ENCODE assay signal across 14 cellular contexts in genomic region chr6:24968711-24969110, GRCh38. TPM values are rescaled to one million over a fixed set of nuclear protein-coding genes. Genes with fewer than 3 reads are reported as not detected.
DNase-seq lines count a peak whose midpoint lies in the region; ATAC-seq and TF ChIP-seq lines count a peak whose summit lies in the region.
"Had no signal": no experiment of that assay in that cellular context is flagged by ENCODE, and none has a peak within 500 bp of the region (broad histone marks: within the 10 kb centered on the region; RNA-seq: fewer than 3 reads in every experiment).

No MANE protein-coding gene starts in this region.

- no peak overlapping the region for H2BK12ac ChIP-seq in neuronal stem cell (ENCODE audit: low read length)

- H3K4me2 ChIP-seq in neuronal stem cell (ENCODE audit: insufficient read depth, low read length, poor library complexity, severe bottlenecking) = no peak overlapping the region

- POLR2A ChIA-PET in CD4-positive, alpha-beta T cell (lab: Charles Lee) = interaction anchor here (1.0 to 1.3 kb wide), 2 partner anchors 33 to 35 kb away, joined by 4 to 6 read pairs; partner anchors contain the start of gene RIPOR2
- POLR2A ChIA-PET in CD8-positive, alpha-beta T cell (lab: Charles Lee) = interaction anchor here (0.8 to 1.3 kb wide), 2 partner anchors 34 to 35 kb away, joined by 3 read pairs; no protein-coding TSS in a partner anchor

- H3K4me3 ChIP-seq in CD8-positive, alpha-beta T cell (ENCODE audit: low read depth, low read length) = no peak overlapping the region
- H3K4me3 ChIP-seq in neuronal stem cell (ENCODE audit: low read length in 2 of 2) = peak overlapping the region in 1 of 2 donors; percentile 21
- no peak overlapping the region for H3K4me3 ChIP-seq in coronary artery

- TF ChIP-seq CTCF in CD4-positive, alpha-beta T cell (IDR thresholded peaks at IDR 0.05) = no peak
- TF ChIP-seq CTCF in CD8-positive, alpha-beta T cell (IDR thresholded peaks at IDR 0.05) = no peak
- TF ChIP-seq CTCF in coronary artery (IDR thresholded peaks at IDR 0.05) = no peak

- peaks cover 95% of the 10 kb centered on the region for H3K4me1 Mint-ChIP-seq in CD4-positive, alpha-beta T cell (ENCODE audit: low read depth)
- H3K4me1 Mint-ChIP-seq in CD8-positive, alpha-beta T cell (ENCODE audit: low read depth) = peaks cover 84% of the 10 kb centered on the region
- H3K4me1 Mint-ChIP-seq in central memory CD8-positive, alpha-beta T cell = peaks cover 82% of the 10 kb centered on the region

- H4K8ac ChIP-seq in neuronal stem cell (ENCODE audit: low read depth, low read length) = no peak overlapping the region

- H2BK5ac ChIP-seq in neuronal stem cell (ENCODE audit: low read length) = no peak overlapping the region

- no peak overlapping the region for H2BK120ac ChIP-seq in neuronal stem cell (ENCODE audit: low read depth, low read length)

- H3K9ac ChIP-seq in neuronal stem cell (ENCODE audit: low read depth, low read length, poor library complexity) = no peak overlapping the region

- peaks cover 2% of the 10 kb centered on the region for H3K9me3 Mint-ChIP-seq in CD4-positive, alpha-beta T cell
- H3K9me3 Mint-ChIP-seq in CD8-positive, alpha-beta T cell = no peaks in the 10 kb centered on the region
- no peaks in the 10 kb centered on the region for H3K9me3 Mint-ChIP-seq in central memory CD8-positive, alpha-beta T cell

- H3K4me1 ChIP-seq in CD8-positive, alpha-beta T cell (ENCODE audit: insufficient read depth, low read length) = peaks cover 50% of the 10 kb centered on the region
- H3K4me1 ChIP-seq in neuronal stem cell (ENCODE audit: control insufficient read depth in 2 of 2, insufficient read depth in 1 of 2, low read depth in 1 of 2, low read length in 2 of 2) = peaks cover 0 to 2% of the 10 kb centered on the region in 2 donors

- no peak overlapping the region for H3K4ac ChIP-seq in neuronal stem cell (ENCODE audit: low read length)

- peak overlapping the region; percentile 39 for H3K18ac ChIP-seq in neuronal stem cell (ENCODE audit: low read length)

- no peak overlapping the region for H2BK15ac ChIP-seq in neuronal stem cell (ENCODE audit: low read length)

- H2AFZ ChIP-seq in neuronal stem cell (ENCODE audit: low read length) = no peak overlapping the region

- H3K27ac Mint-ChIP-seq in CD4-positive, alpha-beta T cell = no peak overlapping the region
- H3K27ac Mint-ChIP-seq in CD8-positive, alpha-beta T cell = peak overlapping the region; percentile 41
- H3K27ac Mint-ChIP-seq in central memory CD8-positive, alpha-beta T cell (ENCODE audit: low read depth) = peak overlapping the region; percentile 78

- H3K36me3 Mint-ChIP-seq in CD4-positive, alpha-beta T cell (ENCODE audit: low read depth) = peaks cover 15% of the 10 kb centered on the region
- peaks cover 5% of the 10 kb centered on the region for H3K36me3 Mint-ChIP-seq in CD8-positive, alpha-beta T cell
- peaks cover under 1% of the 10 kb centered on the region for H3K36me3 Mint-ChIP-seq in central memory CD8-positive, alpha-beta T cell (ENCODE audit: insufficient read depth)

- no peak overlapping the region for H4K91ac ChIP-seq in neuronal stem cell (ENCODE audit: low read depth, low read length, poor library complexity)

- H3K27me3 Mint-ChIP-seq in CD4-positive, alpha-beta T cell = no peaks in the 10 kb centered on the region
- no peaks in the 10 kb centered on the region for H3K27me3 Mint-ChIP-seq in CD8-positive, alpha-beta T cell (ENCODE audit: low read depth)
- H3K27me3 Mint-ChIP-seq in central memory CD8-positive, alpha-beta T cell = no peaks in the 10 kb centered on the region

- H3K27me3 ChIP-seq in CD4-positive, alpha-beta T cell (ENCODE audit: control insufficient read depth, insufficient read depth, low read length) = no peaks in the 10 kb centered on the region
- H3K27me3 ChIP-seq in CD8-positive, alpha-beta T cell (ENCODE audit: insufficient read depth, low read length) = no peaks in the 10 kb centered on the region
- H3K27me3 ChIP-seq in neuronal stem cell (ENCODE audit: control insufficient read depth in 3 of 3, insufficient read depth in 3 of 3, low read depth in 1 of 3, low read length in 3 of 3) = no peaks in the 10 kb centered on the region

- no peaks in the 10 kb centered on the region for H3K9me3 ChIP-seq in CD4-positive, alpha-beta T cell (ENCODE audit: control insufficient read depth, low read length)
- H3K9me3 ChIP-seq in CD8-positive, alpha-beta T cell (ENCODE audit: low read length) = no peaks in the 10 kb centered on the region
- H3K9me3 ChIP-seq in neuronal stem cell (replicated peaks in 1 of 2; ENCODE audit: control insufficient read depth in 2 of 2, insufficient read depth in 1 of 2, low read depth in 1 of 2, low read length in 2 of 2) = no peaks in the 10 kb centered on the region

- no peak overlapping the region for H3K23ac ChIP-seq in neuronal stem cell (ENCODE audit: low read depth, low read length, poor library complexity)

- no peak for DNase-seq in CD4-positive, alpha-beta T cell
- no peak for DNase-seq in CD8-positive, alpha-beta T cell
- DNase-seq in central memory CD8-positive, alpha-beta T cell (ENCODE audit: low spot score in 2 of 2) = no peak
- DNase-seq in neuronal stem cell (ENCODE audit: low spot score) (no peak), T-helper 1 cell (no peak), coronary artery (ENCODE audit: low spot score) (no peak)
- DNase-seq in stimulated activated CD4-positive, alpha-beta T cell treated with anti-CD3 and anti-CD28 coated beads, Interleukin-12 subunit alpha, Interleukin-12 subunit beta, amount 100 ng/mL, for 4 hours = no peak
- DNase-seq: GOT3, NCI-H1417 treated with DMSO at 0.1 percent for 48 hours, NCI-H2029 treated with DMSO at 0.1 percent for 48 hours, NCI-H774, RPMI8226, SIG-M5 had no signal

- no peaks in the 10 kb centered on the region for H3K79me1 ChIP-seq in neuronal stem cell (ENCODE audit: low read depth, low read length)

- CTCF ChIA-PET in CD4-positive, alpha-beta T cell (lab: Charles Lee) = interaction anchor here (1.5 to 1.7 kb wide), 3 partner anchors 10 to 31 kb away, joined by 3 to 5 read pairs (median 3); no protein-coding TSS in a partner anchor
- CTCF ChIA-PET in CD8-positive, alpha-beta T cell (lab: Charles Lee) = interaction anchor here (1.1 to 8.1 kb wide), 3 partner anchors 18 to 34 kb away, joined by 4 to 70 read pairs (median 8); partner anchors contain the start of gene RIPOR2

- intact Hi-C loops in CD4-positive, alpha-beta T cell (cut with DNase I, micrococcal nuclease) = no loop called here
- intact Hi-C loops in CD8-positive, alpha-beta T cell (cut with DNase I, micrococcal nuclease) = loop anchor here in 1 of 2 experiments (1.0 kb wide), 1 partner anchor 12 kb away; no protein-coding TSS in a partner anchor

- WGBS in neuronal stem cell (ENCODE audit: extremely low coverage in 2 of 2, insufficient read length in 2 of 2, insufficient replicate concordance in 1 of 2), 2 donors = no CpG with 5 or more reads among the region's 3 CpGs

- H2AK5ac ChIP-seq in neuronal stem cell (ENCODE audit: low read depth, low read length) = no peak overlapping the region

- peak; percentile 43 for ATAC-seq in CD4-positive, alpha-beta T cell (ENCODE audit: poor library complexity)
- peak; percentile 70 for ATAC-seq in CD8-positive, alpha-beta T cell
- peak; percentile 78 for ATAC-seq in central memory CD8-positive, alpha-beta T cell (replicated peaks; ENCODE audit: extremely low read depth, poor library complexity, severe bottlenecking)

- H3K36me3 ChIP-seq in CD8-positive, alpha-beta T cell (ENCODE audit: insufficient read depth, low read length) = no peaks in the 10 kb centered on the region
- H3K36me3 ChIP-seq in neuronal stem cell (replicated peaks in 1 of 2; ENCODE audit: control insufficient read depth in 2 of 2, insufficient read depth in 2 of 2, low read length in 2 of 2) = no peaks in the 10 kb centered on the region

- H3K27ac ChIP-seq in CD4-positive, alpha-beta T cell (ENCODE audit: low read depth, low read length) = no peak overlapping the region
- H3K27ac ChIP-seq in CD8-positive, alpha-beta T cell (ENCODE audit: low read depth, low read length) = no peak overlapping the region
- H3K27ac ChIP-seq in neuronal stem cell (replicated peaks; ENCODE audit: low read length) (no peak overlapping the region), coronary artery (no peak overlapping the region)
- H3K27ac ChIP-seq: HL-60 had no signal

- peak overlapping the region; percentile 30 for H3K4me3 Mint-ChIP-seq in CD4-positive, alpha-beta T cell
- H3K4me3 Mint-ChIP-seq in CD8-positive, alpha-beta T cell = no peak overlapping the region
- peak overlapping the region; percentile 47 for H3K4me3 Mint-ChIP-seq in central memory CD8-positive, alpha-beta T cell

- H3K14ac ChIP-seq in neuronal stem cell (ENCODE audit: low read length) = no peak overlapping the region

RNA-seq across cellular contexts. Expression of gene RIPOR2, which starts 33.0 kb away (rescaled TPM):
- total RNA-seq in CD4-positive, alpha-beta T cell = 100 to 1,000 TPM; 123 to 129 TPM
- 10 to 100 TPM; 92.5 to 93.2 TPM for total RNA-seq in CD8-positive, alpha-beta T cell
- polyA plus RNA-seq in neuronal stem cell (2013, experiment 1 of 2) = 3.1 TPM
- 3.3 TPM for polyA plus RNA-seq in neuronal stem cell (2013, experiment 2 of 2)
